ENCODE assay signal across 16 cellular contexts in the genomic region with DNA sequence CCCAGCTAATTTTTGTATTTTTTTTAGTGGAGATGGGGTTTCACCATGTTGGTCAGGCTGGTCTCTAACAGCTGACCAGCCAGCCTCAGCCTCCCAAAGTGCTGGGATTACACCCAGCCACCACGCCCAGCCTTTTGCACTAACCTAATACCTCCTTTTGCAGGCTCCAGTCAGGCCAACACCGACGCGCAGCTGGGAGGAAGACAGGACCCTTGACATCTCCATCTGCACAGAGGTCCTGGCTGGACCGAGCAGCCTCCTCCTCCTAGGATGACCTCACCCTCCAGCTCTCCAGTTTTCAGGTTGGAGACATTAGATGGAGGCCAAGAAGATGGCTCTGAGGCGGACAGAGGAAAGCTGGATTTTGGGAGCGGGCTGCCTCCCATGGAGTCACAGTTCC. TPM values are rescaled to one million over a fixed set of nuclear protein-coding genes. Genes with fewer than 3 reads are reported as not detected.
DNase-seq lines count a peak whose midpoint lies in the region; ATAC-seq, FAIRE-seq and TF ChIP-seq lines count a peak whose summit lies in the region.
"Had no signal": no experiment of that assay in that cellular context is flagged by ENCODE, and none has a peak within 500 bp of the region (broad histone marks: within the 10 kb centered on the region; RNA-seq: fewer than 3 reads in every experiment).

No MANE protein-coding gene starts in this region.

- peaks cover 57% of the 10 kb centered on the region for H3K4me1 ChIP-seq in CD4-positive, CD25-positive, alpha-beta regulatory T cell (ENCODE audit: control insufficient read depth, insufficient read depth, low read length, poor library complexity, severe bottlenecking)
- H3K4me1 ChIP-seq in GM12878 (ENCODE audit: control insufficient read depth, insufficient read depth, low read length) (peaks cover 46% of the 10 kb centered on the region), gastrocnemius medialis (peaks cover 6 to 10% of the 10 kb centered on the region in 2 donors)
- H3K4me1 ChIP-seq: prostate gland had no signal

- peaks cover 5% of the 10 kb centered on the region for H3K27me3 Mint-ChIP-seq in CD4-positive, CD25-positive, alpha-beta regulatory T cell

- peaks cover 7 to 64% (median 40%) of the 10 kb centered on the region in 4 donors for H3K4me1 Mint-ChIP-seq in CD4-positive, CD25-positive, alpha-beta regulatory T cell

- WGBS in GM12878 (ENCODE audit: insufficient coverage, insufficient replicate concordance, low lambda C conversion rate, missing lambda C conversion rate): 81% methylated on average over 7 of the region's 7 CpGs

- no peak overlapping the region for H2AFZ ChIP-seq in GM12878 (ENCODE audit: control insufficient read depth, low read depth, low read length)

- in situ Hi-C loops in GM12878 (cut with MboI) (loop anchor here (5.0 to 10.0 kb wide), 2 partner anchors 35 to 567 kb away; a partner anchor contains a TSS), gastrocnemius medialis (cut with MboI; ENCODE audit: low sequenced_read_pairs in 4 of 4) (no loop called here)

- TF ChIP-seq CTCF in GM12878 (IDR thresholded peaks at IDR 0.05 in 2 of 3, conservative IDR thresholded peaks at IDR 0.05 in 1 of 3; ENCODE audit: control insufficient read depth in 2 of 3, extremely low read depth in 1 of 3, insufficient read depth in 1 of 3, low read depth in 3 of 3, low read length in 3 of 3) (no peak), gastrocnemius medialis (IDR thresholded peaks at IDR 0.05 in 4 of 5, conservative IDR thresholded peaks at IDR 0.05 in 1 of 5) (no peak)

- H3K27me3 ChIP-seq in CD4-positive, CD25-positive, alpha-beta regulatory T cell (ENCODE audit: control insufficient read depth, insufficient read depth, low read length): no peaks in the 10 kb centered on the region
- no peaks in the 10 kb centered on the region for H3K27me3 ChIP-seq in H7 (ENCODE audit: control insufficient read depth, insufficient read depth, low read length)
- no peaks in the 10 kb centered on the region for H3K27me3 ChIP-seq in GM12878 (replicated peaks in 1 of 2; ENCODE audit: control insufficient read depth in 2 of 2, insufficient read depth in 2 of 2, low read length in 1 of 2)
- no peaks in the 10 kb centered on the region for H3K27me3 ChIP-seq in gastrocnemius medialis

- no peak for TF ChIP-seq EP300 in GM12878 (IDR thresholded peaks at IDR 0.05; ENCODE audit: borderline replicate concordance in 1 of 2, control insufficient read depth in 1 of 2, low read depth in 2 of 2, low read length in 2 of 2)

- H3K27ac Mint-ChIP-seq in CD4-positive, CD25-positive, alpha-beta regulatory T cell: peak overlapping the region in 1 of 3 donors; percentile 99
- H3K27ac Mint-ChIP-seq: mesothelial cell of epicardium had no signal

- TF ChIP-seq POLR2A in GM12878 (IDR thresholded peaks at IDR 0.05; ENCODE audit: low read depth, low read length): no peak
- no peak for TF ChIP-seq POLR2A in gastrocnemius medialis (IDR thresholded peaks at IDR 0.05)

- H3K27ac ChIP-seq in CD4-positive, CD25-positive, alpha-beta regulatory T cell (ENCODE audit: insufficient read depth, low read length, poor library complexity, severe bottlenecking): no peak overlapping the region
- H3K27ac ChIP-seq in GM12878 (ENCODE audit: control insufficient read depth, insufficient read depth) (peak overlapping the region; percentile 91; the same call in 1 of the 2 replicates), gastrocnemius medialis (peak overlapping the region; percentile 73 to 86 (median 82))

- intact Hi-C loops in GM12878 (cut with micrococcal nuclease; ENCODE audit: unreplicated experiment): loop anchor here (10.0 kb wide), 1 partner anchor 203 kb away; a partner anchor contains a TSS
- intact Hi-C loops in gastrocnemius medialis (cut with DNase I; ENCODE audit: low total_unique reads): no loop called here

- TF ChIP-seq RAD21 in GM12878 (IDR thresholded peaks at IDR 0.05; ENCODE audit: insufficient read depth, low read depth, low read length): no peak

- peak overlapping the region; percentile 38 to 99 (median 96) for H3K4me3 Mint-ChIP-seq in CD4-positive, CD25-positive, alpha-beta regulatory T cell
- H3K4me3 Mint-ChIP-seq: mesothelial cell of epicardium had no signal

- H3K4me2 ChIP-seq in GM12878 (ENCODE audit: control insufficient read depth, insufficient read depth): peak overlapping the region; percentile 92

- RAD21 ChIA-PET in GM12878 (lab: Charles Lee; ENCODE audit: unreplicated experiment): interaction anchor here (0.7 to 6.8 kb wide), 7 partner anchors 9 to 201 kb away, joined by 3 to 82 read pairs (median 17); a partner anchor contains a TSS

- no peak for ATAC-seq in CD4-positive, CD25-positive, alpha-beta regulatory T cell (ENCODE audit: low read depth in 2 of 2)
- no peak for ATAC-seq in GM12878
- no peak for ATAC-seq in gastrocnemius medialis
- no peak for ATAC-seq in GM19467 (IDR thresholded peaks at IDR 0.05; ENCODE audit: unreplicated experiment)

- FAIRE-seq in GM12878 (lab: Jason Lieb, UNC): no peak

- no peak overlapping the region for H3K4me3 ChIP-seq in CD4-positive, CD25-positive, alpha-beta regulatory T cell (ENCODE audit: low read depth, low read length)
- no peak overlapping the region for H3K4me3 ChIP-seq in H7 (ENCODE audit: insufficient read depth, low read depth, low read length)
- peak overlapping the region; percentile 95 for H3K4me3 ChIP-seq in GM12878
- no peak overlapping the region for H3K4me3 ChIP-seq in gastrocnemius medialis
- H3K4me3 ChIP-seq: prostate gland had no signal

- H3K9me3 ChIP-seq in CD4-positive, CD25-positive, alpha-beta regulatory T cell (ENCODE audit: control insufficient read depth in 2 of 2, low read length in 2 of 2): no peaks in the 10 kb centered on the region
- H3K9me3 ChIP-seq in GM12878 (replicated peaks; ENCODE audit: control insufficient read depth, insufficient read depth, low read length) (no peaks in the 10 kb centered on the region), gastrocnemius medialis (no peaks in the 10 kb centered on the region)
- H3K9me3 ChIP-seq: Caco-2, prostate gland had no signal

- POLR2A ChIA-PET in GM12878 (lab: Charles Lee): interaction anchor here (0.6 to 6.7 kb wide), 8 partner anchors 9 to 230 kb away, joined by 3 to 54 read pairs (median 12); a partner anchor contains a TSS

- no peak for DNase-seq in CD4-positive, CD25-positive, alpha-beta regulatory T cell
- DNase-seq in H7 (peak; percentile 20), GM12878 (ENCODE audit: low read depth, low spot score) (no peak), gastrocnemius medialis (no peak), medulla oblongata (ENCODE audit: extremely low spot score) (no peak), SK-N-DZ (ENCODE audit: low spot score) (no peak)
- DNase-seq: Caco-2; caudate nucleus; erythroblast; NCI-H146; NCI-H526; stimulated activated CD4-positive, alpha-beta T cell treated with anti-CD3 and anti-CD28 coated beads, Interleukin-2, amount 100 ng/mL, for 24 hours; stimulated activated naive CD4-positive, alpha-beta T cell treated with Interleukin-2 at 50 U/mL for 16 hours had no signal

- peaks cover 0 to 1% (median 0%) of the 10 kb centered on the region in 7 donors for H3K9me3 Mint-ChIP-seq in CD4-positive, CD25-positive, alpha-beta regulatory T cell
- H3K9me3 Mint-ChIP-seq: mesothelial cell of epicardium had no signal

- H4K20me1 ChIP-seq in GM12878 (ENCODE audit: control insufficient read depth, insufficient read depth): no peaks in the 10 kb centered on the region

- H3K79me2 ChIP-seq in GM12878 (ENCODE audit: control insufficient read depth, insufficient read depth, low read length): peaks cover 58% of the 10 kb centered on the region

- H3K36me3 ChIP-seq in CD4-positive, CD25-positive, alpha-beta regulatory T cell (ENCODE audit: control insufficient read depth, insufficient read depth, low read length): peaks cover 38% of the 10 kb centered on the region
- H3K36me3 ChIP-seq in H7 (replicated peaks; ENCODE audit: control insufficient read depth, insufficient read depth, low read length) (no peaks in the 10 kb centered on the region), GM12878 (ENCODE audit: control insufficient read depth in 2 of 2, insufficient read depth in 2 of 2, low read length in 1 of 2) (peaks cover 10 to 11% of the 10 kb centered on the region in 2 experiments), gastrocnemius medialis (no peaks in the 10 kb centered on the region)
- H3K36me3 ChIP-seq: prostate gland had no signal

- no peak overlapping the region for H3K9ac ChIP-seq in GM12878 (ENCODE audit: control insufficient read depth, insufficient read depth, low read length)

- CTCF ChIA-PET in GM12878 (lab: Yijun Ruan, JAX): interaction anchor here (0.6 to 7.4 kb wide), 7 partner anchors 11 to 104 kb away, joined by 4 to 127 read pairs (median 53); a partner anchor contains a TSS

- no TSS peak for BruUV-seq in GM12878 (replicated peaks; lab: Mats Ljungman, UMichigan)

- H3K36me3 Mint-ChIP-seq in CD4-positive, CD25-positive, alpha-beta regulatory T cell: peaks cover 28% of the 10 kb centered on the region
- H3K36me3 Mint-ChIP-seq: mesothelial cell of epicardium had no signal

- SMC1A ChIA-PET in GM12878 (lab: Charles Lee; ENCODE audit: uncharacterized antibody, unreplicated experiment): interaction anchor here (0.8 to 5.4 kb wide), 10 partner anchors 8 to 128 kb away, joined by 3 to 41 read pairs (median 5); a partner anchor contains a TSS

RNA-seq across cellular contexts. Expression of a gene that starts 2.0 kb away (rescaled TPM):
- total RNA-seq in CD4-positive, CD25-positive, alpha-beta regulatory T cell: 125 TPM
- 100 to 1,000 TPM in 3 of 4 donors, 10 to 100 TPM in 1; 99.4 to 142 (median 120) TPM for polyA plus RNA-seq in CD4-positive, CD25-positive, alpha-beta regulatory T cell
- total RNA-seq in H7 (2014; rRNA removed; shearing (Covaris generic)): 1.8 and 5.5 TPM in 2 replicates
- 149 and 160 TPM in 2 replicates for total RNA-seq in GM12878 (2013; cell fraction: nucleolus; rRNA removed)
- 59.4 and 61.3 TPM in 2 replicates for total RNA-seq in GM12878 (2014; rRNA removed)
- total RNA-seq in GM12878 (2014; rRNA removed; fragmentation: Illumina TruSeq; extraction: Trizol): 25.6 and 29.7 TPM in 2 replicates
- total RNA-seq in GM12878 (2021): 87.4 and 93.7 TPM in 2 replicates
- polyA plus RNA-seq in GM12878 (2011; ENCODE audit: low read depth): 30.3 TPM
- 33.3 and 82.6 TPM in 2 replicates for polyA plus RNA-seq in GM12878 (2011; rRNA removed)
- 82.4 and 108 TPM in 2 replicates for polyA plus RNA-seq in GM12878 (2011; cell fraction: cytosol; rRNA removed)
- 175 and 207 TPM in 2 replicates for polyA plus RNA-seq in GM12878 (2011; cell fraction: nucleus; rRNA removed)
- 53.6 and 60.7 TPM in 2 replicates for polyA plus RNA-seq in GM12878 (2012)
- polyA plus RNA-seq in GM12878 (2014; fragmentation: Illumina TruSeq; extraction: Trizol): 15.4 and 27.3 TPM in 2 replicates
- polyA plus RNA-seq in GM12878 (2014; fragmentation: Nextera tagmentation; extraction: Ambion mirVana): 10 to 100 TPM in 1 of 2 experiments, 1 to 10 TPM in 1; 8.9 to 29.2 TPM
- polyA plus RNA-seq in GM12878 (2014; rRNA removed): 48.8 and 58.4 TPM in 2 replicates
- polyA plus RNA-seq in GM12878 (2016; fragmentation: Nextera tagmentation; extraction: Ambion mirVana): 10 to 100 TPM; 83.6 to 94.4 TPM
- polyA minus RNA-seq in GM12878 (2011; rRNA and poly(A)+ RNA removed): 96.8 and 119 TPM in 2 replicates
- polyA minus RNA-seq in GM12878 (2011; cell fraction: cytosol; rRNA and poly(A)+ RNA removed): 62.9 and 70.0 TPM in 2 replicates
- polyA minus RNA-seq in GM12878 (2011; cell fraction: nucleus; rRNA and poly(A)+ RNA removed): 41.5 and 63.6 TPM in 2 replicates
- 1 to 10 TPM; 2.9 to 4.4 (median 3.4) TPM for total RNA-seq in gastrocnemius medialis
- 1.1 and 2.8 TPM in 2 replicates for polyA plus RNA-seq in SK-N-DZ (2014; cell fraction: cytosol; rRNA removed)
- polyA plus RNA-seq in SK-N-DZ (2014; cell fraction: nucleus; rRNA removed): 1.2 and 2.4 TPM in 2 replicates

RNA-seq across cellular contexts. Expression of a gene that starts 36.5 kb away (rescaled TPM):
- total RNA-seq in CD4-positive, CD25-positive, alpha-beta regulatory T cell: 953 TPM
- polyA plus RNA-seq in CD4-positive, CD25-positive, alpha-beta regulatory T cell: 1,000 to 10,000 TPM; 1,667 to 2,206 (median 1,950) TPM
- total RNA-seq in H7 (2014; rRNA removed; shearing (Covaris generic)): 1,890 and 2,261 TPM in 2 replicates
- total RNA-seq in GM12878 (2013; cell fraction: nucleolus; rRNA removed): 114 and 119 TPM in 2 replicates
- total RNA-seq in GM12878 (2014; rRNA removed) (2,686 and 2,754 TPM in 2 replicates), GM12878 (2014; rRNA removed; fragmentation: Illumina TruSeq; extraction: Trizol) (1,488 and 1,495 TPM in 2 replicates), GM12878 (2021) (1,455 and 1,463 TPM in 2 replicates), gastrocnemius medialis (1,000 to 10,000 TPM; 1,099 to 1,543 (median 1,420) TPM)
- polyA plus RNA-seq in GM12878 (2011; ENCODE audit: low read depth): 1,026 TPM
- polyA plus RNA-seq in GM12878 (2011; rRNA removed) (608 and 1,133 TPM in 2 replicates), GM12878 (2014; fragmentation: Illumina TruSeq; extraction: Trizol) (1,621 and 1,633 TPM in 2 replicates), GM12878 (2014; fragmentation: Nextera tagmentation; extraction: Ambion mirVana) (1,000 to 10,000 TPM; 4,008 to 4,246 TPM), GM12878 (2014; rRNA removed) (2,006 and 2,356 TPM in 2 replicates), GM12878 (2016; fragmentation: Nextera tagmentation; extraction: Ambion mirVana) (1,000 to 10,000 TPM; 2,193 to 2,309 TPM)
- polyA plus RNA-seq in GM12878 (2011; cell fraction: cytosol; rRNA removed): 2,029 and 2,469 TPM in 2 replicates
- 935 and 994 TPM in 2 replicates for polyA plus RNA-seq in GM12878 (2011; cell fraction: nucleus; rRNA removed)
- 1,643 and 1,891 TPM in 2 replicates for polyA plus RNA-seq in GM12878 (2012)
- 1,101 and 1,306 TPM in 2 replicates for polyA minus RNA-seq in GM12878 (2011; rRNA and poly(A)+ RNA removed)
- 411 and 476 TPM in 2 replicates for polyA minus RNA-seq in GM12878 (2011; cell fraction: cytosol; rRNA and poly(A)+ RNA removed)
- polyA minus RNA-seq in GM12878 (2011; cell fraction: nucleus; rRNA and poly(A)+ RNA removed): 196 and 307 TPM in 2 replicates
- 3,108 and 3,290 TPM in 2 replicates for polyA plus RNA-seq in SK-N-DZ (2014; cell fraction: cytosol; rRNA removed)
- 1,029 and 1,296 TPM in 2 replicates for polyA plus RNA-seq in SK-N-DZ (2014; cell fraction: nucleus; rRNA removed)
